ENCODE assay signal across 25 cellular contexts in the genomic region with DNA sequence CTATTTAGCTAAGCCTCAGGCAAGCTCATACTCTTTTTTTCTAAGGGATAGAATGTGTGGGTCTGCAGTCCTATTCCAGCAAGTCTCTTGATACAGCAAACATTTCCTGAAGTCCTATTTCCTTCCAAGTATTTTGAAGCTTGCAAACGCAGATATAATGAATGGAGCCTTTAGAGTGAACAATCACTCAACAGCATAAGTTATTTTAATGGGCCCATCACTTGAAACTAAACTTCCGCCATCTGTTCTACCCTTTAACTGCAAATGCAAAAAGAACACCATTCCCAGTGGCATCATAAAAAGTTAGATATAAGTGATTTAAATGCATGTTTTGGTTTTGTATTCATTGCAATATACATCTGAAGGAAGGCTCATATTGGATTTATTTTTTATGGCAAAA.
"Had no signal": no experiment of that assay in that cellular context is flagged by ENCODE, and none has a peak within 500 bp of the region (broad histone marks: within the 10 kb centered on the region; RNA-seq: fewer than 3 reads in every experiment).

No MANE protein-coding gene starts in this region.

- H3K9ac ChIP-seq: neural progenitor cell, parathyroid adenoma had no signal

- DNase-seq: occipital lobe; ovary; posterior cingulate gyrus; psoas muscle; right cardiac atrium; right lobe of liver; sigmoid colon; small intestine; stimulated activated CD4-positive, alpha-beta T cell treated with anti-CD3 and anti-CD28 coated beads, Interleukin-15, amount 100 ng/mL, for 24 hours; stimulated activated CD4-positive, alpha-beta T cell treated with anti-CD3 and anti-CD28 coated beads, Interleukin-2, amount 100 ng/mL, for 24 hours; stimulated activated CD4-positive, alpha-beta T cell treated with anti-CD3 and anti-CD28 coated beads, Interleukin-2, amount 100 ng/mL, for 48 hours; stimulated activated CD4-positive, alpha-beta T cell treated with anti-CD3 and anti-CD28 coated beads, Interleukin-4, amount 100 ng/mL, for 24 hours; stimulated activated naive B cell treated with anti-CD40 and anti-IgM and Interleukin-4, amounts not matched to agents 10 μg/mL and 1 μg/mL and 100 μg/mL, for 72 hours; stimulated activated naive CD4-positive, alpha-beta T cell treated with Interleukin-2 at 50 U/mL for 16 hours; stomach; thyroid gland; trophoblast cell; upper lobe of left lung had no signal

- H3K27me3 ChIP-seq: neural progenitor cell, ovary, right lobe of liver, sigmoid colon, stomach, thyroid gland, tibial nerve, upper lobe of left lung, vagina had no signal

- ATAC-seq: natural killer cell treated with Interleukin-12 subunit alpha and Interleukin-12 subunit beta and Interleukin-15 and Interleukin-18, amount 100 ng/mL, for 72 hours; psoas muscle; right cardiac atrium; right lobe of liver; stimulated activated effector memory CD8-positive, alpha-beta T cell treated with anti-CD3 and anti-CD28 coated beads, Interleukin-12 subunit alpha, Interleukin-12 subunit beta, amount 100 ng/mL, for 72 hours; stimulated activated naive B cell treated with anti-CD40 and anti-IgM and Interleukin-4, amounts not matched to agents 10 μg/mL and 1 μg/mL and 100 μg/mL, for 72 hours had no signal

- H3K4me1 ChIP-seq: neural progenitor cell, parathyroid adenoma, psoas muscle, right lobe of liver, sigmoid colon, stomach, thyroid gland, tibial nerve, upper lobe of left lung, vagina had no signal

- H3K36me3 ChIP-seq: neural progenitor cell, ovary, right lobe of liver, sigmoid colon, stomach, thoracic aorta, thyroid gland, tibial nerve, upper lobe of left lung, vagina had no signal

- H3K4me3 ChIP-seq: neural progenitor cell, ovary, psoas muscle, right lobe of liver, sigmoid colon, stomach, thoracic aorta, thyroid gland, tibial nerve, upper lobe of left lung, vagina had no signal

- H3K9me3 ChIP-seq: ovary, psoas muscle, right lobe of liver, sigmoid colon, stomach, thoracic aorta, thyroid gland, tibial nerve, upper lobe of left lung, vagina had no signal

- H3K27ac ChIP-seq: neural progenitor cell, ovary, parathyroid adenoma, psoas muscle, right lobe of liver, sigmoid colon, stomach, thoracic aorta, thyroid gland, tibial nerve, upper lobe of left lung, vagina had no signal
